ENCODE assay signal across 24 cellular contexts in genomic region chr2:214395040-214395439, GRCh38. TPM values are rescaled to one million over a fixed set of nuclear protein-coding genes. Genes with fewer than 3 reads are reported as not detected.
"Had no signal": no experiment of that assay in that cellular context is flagged by ENCODE, and none has a peak within 500 bp of the region (broad histone marks: within the 10 kb centered on the region; RNA-seq: fewer than 3 reads in every experiment).

No MANE protein-coding gene starts in this region.

- H3K4me1 Mint-ChIP-seq: naive thymus-derived CD8-positive, alpha-beta T cell had no signal

- H3K27ac Mint-ChIP-seq: activated naive CD4-positive, alpha-beta T cell treated with anti-CD3 and anti-CD28 coated beads, Interleukin-2, amount 50 U/mL, for 72 hours; naive thymus-derived CD8-positive, alpha-beta T cell had no signal

- H3K9me3 ChIP-seq: gastrocnemius medialis, left ventricle myocardium inferior, ovary, thyroid gland had no signal

- DNase-seq: activated CD4-positive, alpha-beta T cell treated with anti-CD3 and anti-CD28 coated beads, Interleukin-2, amount 50 U/mL, for 4 hours; activated gamma-delta T cell; gastrocnemius medialis; head of caudate nucleus; left ventricle myocardium inferior; mesendoderm; naive thymus-derived CD8-positive, alpha-beta T cell; ovary; stimulated activated CD8-positive, alpha-beta memory T cell treated with anti-CD3 and anti-CD28 coated beads, Interleukin-4, amount 100 ng/mL, for 48 hours; stimulated activated naive CD4-positive, alpha-beta T cell treated with Interleukin-2 at 50 U/mL for 16 hours; SW 1271; T-helper 2 cell; thyroid gland; WERI-Rb-1 had no signal

- H3K27me3 Mint-ChIP-seq: naive thymus-derived CD8-positive, alpha-beta T cell had no signal

- H3K4me1 ChIP-seq: gastrocnemius medialis, left ventricle myocardium inferior, thyroid gland had no signal

- H3K4me3 Mint-ChIP-seq: naive thymus-derived CD8-positive, alpha-beta T cell had no signal

- H3K9me3 Mint-ChIP-seq: activated naive CD4-positive, alpha-beta T cell treated with anti-CD3 and anti-CD28 coated beads, Interleukin-2, amount 50 U/mL, for 72 hours had no signal

- H3K27ac ChIP-seq: cardiac muscle cell, gastrocnemius medialis, left ventricle myocardium inferior, ovary, thyroid gland, WERI-Rb-1 had no signal

- H3K36me3 ChIP-seq: cardiac muscle cell, gastrocnemius medialis, left ventricle myocardium inferior, ovary, thyroid gland, WERI-Rb-1 had no signal

- H3K4me3 ChIP-seq: cardiac muscle cell, gastrocnemius medialis, left ventricle myocardium inferior, ovary, thyroid gland had no signal

- H3K36me3 Mint-ChIP-seq: activated naive CD4-positive, alpha-beta T cell treated with anti-CD3 and anti-CD28 coated beads, Interleukin-2, amount 50 U/mL, for 72 hours; naive thymus-derived CD8-positive, alpha-beta T cell had no signal

- H3K27me3 ChIP-seq: cardiac muscle cell, gastrocnemius medialis, ovary, thyroid gland had no signal

- ATAC-seq: activated naive CD4-positive, alpha-beta T cell treated with anti-CD3 and anti-CD28 coated beads, Interleukin-2, amount 50 U/mL, for 72 hours; gastrocnemius medialis; naive thymus-derived CD8-positive, alpha-beta T cell; sciatic nerve had no signal

RNA-seq across cellular contexts. Expression of gene VWC2L, which starts 15.8 kb away (rescaled TPM):
- total RNA-seq: activated CD8-positive, alpha-beta memory T cell treated with anti-CD3 and anti-CD28 coated beads for 36 hours; activated naive CD4-positive, alpha-beta T cell treated with anti-CD3 and anti-CD28 coated beads, Interleukin-2, amount 50 U/mL, for 72 hours; dermis microvascular lymphatic vessel endothelial cell; epithelial cell of proximal tubule; gastrocnemius medialis; kidney epithelial cell; left ventricle myocardium inferior; naive thymus-derived CD8-positive, alpha-beta T cell; pulmonary artery endothelial cell; sciatic nerve; subcutaneous adipose tissue; thyroid gland; ureter had no signal
- polyA plus RNA-seq: naive thymus-derived CD8-positive, alpha-beta T cell; ovary had no signal
